In the genomic region with DNA sequence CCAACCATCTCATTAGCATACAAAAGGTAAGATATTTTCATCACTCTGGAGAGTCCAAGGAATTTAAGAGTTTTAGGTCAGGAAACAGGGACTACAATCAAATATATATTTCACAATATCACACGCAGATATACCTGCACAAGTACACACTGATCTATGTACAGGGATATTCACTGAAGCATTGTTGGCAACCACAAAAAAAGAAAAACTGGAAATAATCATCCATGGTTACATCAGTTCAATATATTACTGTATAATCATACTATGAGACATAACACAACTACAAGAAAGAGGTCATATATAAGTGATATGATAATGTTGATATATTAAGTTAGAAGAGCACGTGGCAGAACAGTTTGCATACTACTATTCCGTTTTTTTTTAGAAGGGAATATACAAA, we compare ENCODE assay signal across 1 cellular context.
TF ChIP-seq lines count a peak whose summit lies in the region.

No MANE protein-coding gene starts in this region.

TF ChIP-seq in HepG2, 621 proteins besides CTCF, POLR2A, EP300 and RAD21:
- TF ChIP-seq SETDB1 (CRISPR knock-in tag; IDR thresholded peaks at IDR 0.05; ENCODE audit: borderline replicate concordance) (no peak), CEBPB (IDR thresholded peaks at IDR 0.05; ENCODE audit: borderline replicate concordance, low read depth, low read length) (peak; percentile 31; the same call in 1 of the 2 replicates)
